In the genomic region with DNA sequence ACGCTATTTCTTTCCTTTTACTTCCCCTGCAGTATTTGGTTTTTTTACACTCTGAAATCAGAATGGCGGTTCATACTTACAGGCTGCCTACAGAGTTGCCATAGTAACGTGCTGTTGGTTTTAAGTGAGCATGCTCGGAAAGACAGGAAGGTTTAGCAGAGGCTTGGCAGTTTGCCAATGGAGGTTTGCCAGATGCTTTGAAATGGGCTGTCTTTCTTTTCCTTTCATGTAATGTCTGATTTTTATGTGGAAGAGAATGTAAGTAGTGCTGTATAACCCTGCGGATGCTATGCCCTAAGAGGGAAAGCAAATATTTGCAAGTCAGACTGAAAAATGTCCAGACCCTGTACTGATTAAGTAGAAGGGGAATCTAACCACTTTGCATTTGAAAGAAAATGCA, we compare ENCODE assay signal across 8 cellular contexts. TPM values are rescaled to one million over a fixed set of nuclear protein-coding genes. Genes with fewer than 3 reads are reported as not detected.
DNase-seq lines count a peak whose midpoint lies in the region; ATAC-seq and TF ChIP-seq lines count a peak whose summit lies in the region.

No MANE protein-coding gene starts in this region.

- DNase-seq in Calu3 (peak; percentile 41), fibroblast of gingiva (ENCODE audit: low read depth) (peak; percentile 95)
- DNase-seq in activated T-cell treated with anti-CD3 and anti-CD28 coated beads, Interleukin-2, amount 50 U/mL, for 72 hours, result peak; percentile 82 to 83
- peak; percentile 76 to 98 (median 93) for DNase-seq in naive thymus-derived CD8-positive, alpha-beta T cell
- peak; percentile 60 to 82 for DNase-seq in stimulated activated effector memory CD8-positive, alpha-beta T cell treated with anti-CD3 and anti-CD28 coated beads, Interleukin-12 subunit alpha, Interleukin-12 subunit beta, amount 100 ng/mL, for 72 hours (ENCODE audit: low spot score in 2 of 2)

- H2AFZ ChIP-seq in OCI-LY3 (ENCODE audit: low read depth, low read length), result no peak overlapping the region

- peak overlapping the region; percentile 22 for H3K4me2 ChIP-seq in OCI-LY3 (ENCODE audit: low read length)

- H3K4me1 ChIP-seq in OCI-LY3 (ENCODE audit: low read length), result peaks cover 12% of the 10 kb centered on the region

- H3K4me3 ChIP-seq in OCI-LY3 (ENCODE audit: low read length), result peak overlapping the region; percentile 40

- no TSS peak for BruUV-seq in Calu3 (replicated peaks; lab: Mats Ljungman, UMichigan)

- TF ChIP-seq CTCF in Calu3 (IDR thresholded peaks at IDR 0.05; ENCODE audit: unreplicated experiment), result no peak
- no peak for TF ChIP-seq CTCF in OCI-LY3 (IDR thresholded peaks at IDR 0.05; ENCODE audit: low read depth, low read length)

- POLR2A ChIA-PET in naive thymus-derived CD8-positive, alpha-beta T cell (lab: Charles Lee), result interaction anchor here (1.4 kb wide), 1 partner anchor 32 kb away, joined by 8 read pairs; a partner anchor contains a TSS

- peaks cover 10% of the 10 kb centered on the region for H3K36me3 Mint-ChIP-seq in Calu3 (ENCODE audit: insufficient read depth, unreplicated experiment)
- peaks cover 4% of the 10 kb centered on the region for H3K36me3 Mint-ChIP-seq in IgD-negative memory B cell
- peaks cover 10 to 22% of the 10 kb centered on the region in 2 donors for H3K36me3 Mint-ChIP-seq in activated T-cell treated with anti-CD3 and anti-CD28 coated beads, Interleukin-2, amount 50 U/mL, for 72 hours (ENCODE audit: insufficient read depth in 2 of 2)
- H3K36me3 Mint-ChIP-seq in naive thymus-derived CD8-positive, alpha-beta T cell, result peaks cover 0 to 50% (median 13%) of the 10 kb centered on the region in 3 donors
- peaks cover 78% of the 10 kb centered on the region for H3K36me3 Mint-ChIP-seq in stimulated activated effector memory CD8-positive, alpha-beta T cell treated with anti-CD3 and anti-CD28 coated beads, Interleukin-12 subunit alpha, Interleukin-12 subunit beta, amount 100 ng/mL, for 72 hours

- H3K9me3 ChIP-seq in OCI-LY3 (ENCODE audit: insufficient read depth, low read length), result no peaks in the 10 kb centered on the region

- H3K4me3 Mint-ChIP-seq in Calu3 (ENCODE audit: low read depth, unreplicated experiment), result no peak overlapping the region
- H3K4me3 Mint-ChIP-seq in IgD-negative memory B cell, result peak overlapping the region; percentile 30 to 54 (median 50)
- peak overlapping the region; percentile 51 to 76 for H3K4me3 Mint-ChIP-seq in activated T-cell treated with anti-CD3 and anti-CD28 coated beads, Interleukin-2, amount 50 U/mL, for 72 hours
- peak overlapping the region; percentile 44 to 75 (median 73) for H3K4me3 Mint-ChIP-seq in naive thymus-derived CD8-positive, alpha-beta T cell
- peak overlapping the region; percentile 49 for H3K4me3 Mint-ChIP-seq in stimulated activated effector memory CD8-positive, alpha-beta T cell treated with anti-CD3 and anti-CD28 coated beads, Interleukin-12 subunit alpha, Interleukin-12 subunit beta, amount 100 ng/mL, for 72 hours

- no peaks in the 10 kb centered on the region for H3K27me3 ChIP-seq in OCI-LY3 (ENCODE audit: low read depth, low read length)

- peak overlapping the region; percentile 39 for H3K27ac Mint-ChIP-seq in Calu3 (ENCODE audit: unreplicated experiment)
- peak overlapping the region; percentile 78 to 95 (median 86) for H3K27ac Mint-ChIP-seq in IgD-negative memory B cell
- peak overlapping the region; percentile 58 for H3K27ac Mint-ChIP-seq in activated T-cell treated with anti-CD3 and anti-CD28 coated beads, Interleukin-2, amount 50 U/mL, for 72 hours
- H3K27ac Mint-ChIP-seq in naive thymus-derived CD8-positive, alpha-beta T cell, result peak overlapping the region; percentile 82 to 98 (median 93)
- peak overlapping the region; percentile 93 for H3K27ac Mint-ChIP-seq in stimulated activated effector memory CD8-positive, alpha-beta T cell treated with anti-CD3 and anti-CD28 coated beads, Interleukin-12 subunit alpha, Interleukin-12 subunit beta, amount 100 ng/mL, for 72 hours

- peak; percentile 95 for ATAC-seq in GM21529 (IDR thresholded peaks at IDR 0.05; ENCODE audit: unreplicated experiment)
- peak; percentile 99 for ATAC-seq in activated T-cell treated with anti-CD3 and anti-CD28 coated beads, Interleukin-2, amount 50 U/mL, for 72 hours (replicated peaks in 1 of 2)
- ATAC-seq in naive thymus-derived CD8-positive, alpha-beta T cell, result peak; percentile 96
- ATAC-seq in stimulated activated effector memory CD8-positive, alpha-beta T cell treated with anti-CD3 and anti-CD28 coated beads, Interleukin-12 subunit alpha, Interleukin-12 subunit beta, amount 100 ng/mL, for 72 hours, result peak; percentile 95

- H3K79me2 ChIP-seq in OCI-LY3 (ENCODE audit: low read length), result no peaks in the 10 kb centered on the region

- H3K27me3 Mint-ChIP-seq in Calu3 (ENCODE audit: unreplicated experiment), result no peaks in the 10 kb centered on the region
- no peaks in the 10 kb centered on the region for H3K27me3 Mint-ChIP-seq in IgD-negative memory B cell
- no peaks in the 10 kb centered on the region for H3K27me3 Mint-ChIP-seq in activated T-cell treated with anti-CD3 and anti-CD28 coated beads, Interleukin-2, amount 50 U/mL, for 72 hours (ENCODE audit: low read depth)
- H3K27me3 Mint-ChIP-seq in naive thymus-derived CD8-positive, alpha-beta T cell, result no peaks in the 10 kb centered on the region

- H3K9ac ChIP-seq in OCI-LY3 (ENCODE audit: low read length), result no peak overlapping the region

- H3K4me1 Mint-ChIP-seq in Calu3 (ENCODE audit: low read depth, unreplicated experiment), result no peaks in the 10 kb centered on the region
- peaks cover 13 to 19% (median 16%) of the 10 kb centered on the region in 3 donors for H3K4me1 Mint-ChIP-seq in IgD-negative memory B cell
- H3K4me1 Mint-ChIP-seq in activated T-cell treated with anti-CD3 and anti-CD28 coated beads, Interleukin-2, amount 50 U/mL, for 72 hours (ENCODE audit: low read depth), result peaks cover 15% of the 10 kb centered on the region
- peaks cover 13 to 26% (median 23%) of the 10 kb centered on the region in 4 donors for H3K4me1 Mint-ChIP-seq in naive thymus-derived CD8-positive, alpha-beta T cell
- H3K4me1 Mint-ChIP-seq in stimulated activated effector memory CD8-positive, alpha-beta T cell treated with anti-CD3 and anti-CD28 coated beads, Interleukin-12 subunit alpha, Interleukin-12 subunit beta, amount 100 ng/mL, for 72 hours, result peaks cover 17% of the 10 kb centered on the region

- intact Hi-C loops in Calu3 (cut with micrococcal nuclease; ENCODE audit: unreplicated experiment), result no loop called here

- H3K9me3 Mint-ChIP-seq in Calu3 (ENCODE audit: low read depth, unreplicated experiment), result no peaks in the 10 kb centered on the region
- no peaks in the 10 kb centered on the region for H3K9me3 Mint-ChIP-seq in IgD-negative memory B cell
- H3K9me3 Mint-ChIP-seq in activated T-cell treated with anti-CD3 and anti-CD28 coated beads, Interleukin-2, amount 50 U/mL, for 72 hours, result no peaks in the 10 kb centered on the region
- H3K9me3 Mint-ChIP-seq in naive thymus-derived CD8-positive, alpha-beta T cell, result no peaks in the 10 kb centered on the region
- no peaks in the 10 kb centered on the region for H3K9me3 Mint-ChIP-seq in stimulated activated effector memory CD8-positive, alpha-beta T cell treated with anti-CD3 and anti-CD28 coated beads, Interleukin-12 subunit alpha, Interleukin-12 subunit beta, amount 100 ng/mL, for 72 hours

- H3K27ac ChIP-seq in OCI-LY3 (ENCODE audit: low read length), result peak overlapping the region; percentile 25

- no peaks in the 10 kb centered on the region for H4K20me1 ChIP-seq in OCI-LY3 (ENCODE audit: insufficient read depth, low read length)

- CTCF ChIA-PET in Calu3 (lab: Charles Lee), result no interaction called here

- H3K36me3 ChIP-seq in OCI-LY3 (replicated peaks; ENCODE audit: low read depth, low read length), result peaks cover 6% of the 10 kb centered on the region

RNA-seq across cellular contexts. Expression of a gene that starts 32.8 kb away (rescaled TPM):
- 24.9 and 26.7 TPM in 2 replicates for total RNA-seq in Calu3 (2022)
- 37.1 TPM for polyA plus RNA-seq in IgD-negative memory B cell
- total RNA-seq in activated T-cell treated with anti-CD3 and anti-CD28 coated beads, Interleukin-2, amount 50 U/mL, for 72 hours, result 10 to 100 TPM; 33.9 to 42.2 TPM
- 10 to 100 TPM; 68.5 to 70.0 TPM for total RNA-seq in naive thymus-derived CD8-positive, alpha-beta T cell
- 10 to 100 TPM; 19.4 to 26.2 (median 25.8) TPM for polyA plus RNA-seq in naive thymus-derived CD8-positive, alpha-beta T cell

Comparison
In these comparisons a context has a peak if more than half of its experiments do, and no peak if none do; other contexts are left out.
1. Peak in every context shown above with its lines: DNase-seq, ATAC-seq, H3K4me3 ChIP-seq and H3K27ac ChIP-seq.
2. DNase-seq: peak in every context shown above with its lines; median percentile 95 in fibroblast of gingiva; 93 in naive thymus-derived CD8-positive, alpha-beta T cell; 82 in activated T-cell treated with anti-CD3 and anti-CD28 coated beads, Interleukin-2, amount 50 U/mL, for 72 hours; 71 in stimulated activated effector memory CD8-positive, alpha-beta T cell treated with anti-CD3 and anti-CD28 coated beads, Interleukin-12 subunit alpha, Interleukin-12 subunit beta, amount 100 ng/mL, for 72 hours; 41 in Calu3.
3. H3K27ac Mint-ChIP-seq: peak in every context shown above with its lines; median percentile 93 in naive thymus-derived CD8-positive, alpha-beta T cell; 93 in stimulated activated effector memory CD8-positive, alpha-beta T cell treated with anti-CD3 and anti-CD28 coated beads, Interleukin-12 subunit alpha, Interleukin-12 subunit beta, amount 100 ng/mL, for 72 hours; 86 in IgD-negative memory B cell; 58 in activated T-cell treated with anti-CD3 and anti-CD28 coated beads, Interleukin-2, amount 50 U/mL, for 72 hours; 39 in Calu3.